Comparison of ENCODE assay signal across 22 cellular contexts in the genomic region with DNA sequence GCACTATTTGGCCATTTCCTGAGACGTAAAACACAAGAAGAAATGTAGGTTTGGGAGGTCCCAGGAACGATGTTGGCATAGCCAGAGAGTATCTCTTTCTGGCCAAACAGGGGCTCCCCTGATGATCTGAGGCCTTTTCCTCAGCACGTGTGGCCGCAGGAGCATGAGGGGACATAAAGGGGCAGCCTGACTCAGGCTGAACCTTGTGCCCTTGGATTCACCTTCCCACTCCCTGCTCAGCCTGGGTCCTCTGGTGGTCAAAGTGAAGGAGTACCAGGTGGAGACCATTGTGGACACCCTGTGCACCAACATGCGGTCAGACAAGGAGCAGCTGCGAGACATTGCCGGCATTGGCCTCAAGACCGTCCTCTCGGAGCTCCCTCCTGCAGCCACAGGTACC. TPM values are rescaled to one million over a fixed set of nuclear protein-coding genes. Genes with fewer than 3 reads are reported as not detected.
DNase-seq lines count a peak whose midpoint lies in the region; ATAC-seq, FAIRE-seq and TF ChIP-seq lines count a peak whose summit lies in the region.
"Had no signal": no experiment of that assay in that cellular context is flagged by ENCODE, and none has a peak within 500 bp of the region (broad histone marks: within the 10 kb centered on the region; RNA-seq: fewer than 3 reads in every experiment).

No MANE protein-coding gene starts in this region.

- H3K79me2 ChIP-seq in HepG2 (ENCODE audit: insufficient read depth, low read length): no peaks in the 10 kb centered on the region

- no peak overlapping the region for H3K27ac Mint-ChIP-seq in endodermal cell

- intact Hi-C loops in HepG2 (cut with micrococcal nuclease; ENCODE audit: unreplicated experiment) (loop anchor here (1.0 kb wide), 1 partner anchor 101 kb away; no protein-coding TSS in a partner anchor), right lobe of liver (cut with DNase I) (no loop called here)

- H3K27me3 ChIP-seq in HepG2 (ENCODE audit: control insufficient read depth in 1 of 2, insufficient read depth in 2 of 2, low read length in 2 of 2) (peaks cover 0 to 47% of the 10 kb centered on the region in 2 experiments; a peak in 3 of 5 replicates), right lobe of liver (no peaks in the 10 kb centered on the region), endodermal cell (ENCODE audit: control insufficient read depth, insufficient read depth, low read length, poor library complexity, severe bottlenecking) (no peaks in the 10 kb centered on the region), neuronal stem cell (ENCODE audit: control insufficient read depth in 3 of 3, insufficient read depth in 3 of 3, low read depth in 1 of 3, low read length in 3 of 3) (no peaks in the 10 kb centered on the region), SJCRH30 (no peaks in the 10 kb centered on the region)

- peak overlapping the region; percentile 86 for H2BK12ac ChIP-seq in neuronal stem cell (ENCODE audit: low read length)

- no peaks in the 10 kb centered on the region for H3K79me1 ChIP-seq in neuronal stem cell (ENCODE audit: low read depth, low read length)

- TF ChIP-seq CTCF in HepG2 (CRISPR knock-in tag; IDR thresholded peaks at IDR 0.05): peak; percentile 56
- no peak for TF ChIP-seq CTCF in right lobe of liver (IDR thresholded peaks at IDR 0.05)
- TF ChIP-seq CTCF in endodermal cell (conservative IDR thresholded peaks at IDR 0.05): peak; percentile 51

- 20% methylated on average over 8 of the region's 9 CpGs for WGBS in HepG2 (ENCODE audit: low lambda C conversion rate)
- WGBS in right lobe of liver (ENCODE audit: insufficient coverage, low coverage, low lambda C conversion rate, missing lambda C conversion rate): 90% methylated on average over 2 of the region's 9 CpGs
- WGBS in endodermal cell (ENCODE audit: insufficient coverage in 1 of 2, insufficient read length in 1 of 2), 2 experiments: 96 to 100% methylated on average over 2 to 9 of the region's 9 CpGs
- WGBS in neuronal stem cell (ENCODE audit: extremely low coverage in 2 of 2, insufficient read length in 2 of 2, insufficient replicate concordance in 1 of 2), 2 donors: no CpG with 5 or more reads among the region's 9 CpGs

- H3K18ac ChIP-seq in neuronal stem cell (ENCODE audit: low read length): no peak overlapping the region

- peak; percentile 61 for ATAC-seq in HepG2
- ATAC-seq in right lobe of liver: no peak

- H3K27me3 Mint-ChIP-seq in endodermal cell (ENCODE audit: insufficient read depth): peaks cover 10% of the 10 kb centered on the region

- no peak overlapping the region for H2BK15ac ChIP-seq in neuronal stem cell (ENCODE audit: low read length)

- H3K27ac ChIP-seq in HepG2 (ENCODE audit: extremely low read length, insufficient read depth, low read length) (no peak overlapping the region), right lobe of liver (no peak overlapping the region), endodermal cell (ENCODE audit: low read depth, low read length) (no peak overlapping the region), neuronal stem cell (replicated peaks; ENCODE audit: low read length) (no peak overlapping the region), SJCRH30 (no peak overlapping the region)
- H3K27ac ChIP-seq: HL-60 had no signal

- no peak overlapping the region for H3K9ac ChIP-seq in HepG2 (ENCODE audit: insufficient read depth, low read depth, low read length)
- no peak overlapping the region for H3K9ac ChIP-seq in endodermal cell (ENCODE audit: extremely low read depth, low read length, poor library complexity, severe bottlenecking)
- no peak overlapping the region for H3K9ac ChIP-seq in neuronal stem cell (ENCODE audit: low read depth, low read length, poor library complexity)

- no peak overlapping the region for H2BK5ac ChIP-seq in neuronal stem cell (ENCODE audit: low read length)

- H2AFZ ChIP-seq in HepG2 (ENCODE audit: low read length) (no peak overlapping the region), neuronal stem cell (ENCODE audit: low read length) (no peak overlapping the region)

- no peak for TF ChIP-seq EP300 in HepG2 (IDR thresholded peaks at IDR 0.05; ENCODE audit: low read depth in 2 of 2, low read length in 2 of 2)
- no peak for TF ChIP-seq EP300 in HepG2 (CRISPR knock-in tag; IDR thresholded peaks at IDR 0.05; ENCODE audit: borderline replicate concordance)

- no peaks in the 10 kb centered on the region for H3K36me3 ChIP-seq in HepG2 (replicated peaks in 1 of 2; ENCODE audit: control insufficient read depth in 1 of 2, insufficient read depth in 2 of 2, low read length in 2 of 2)
- no peaks in the 10 kb centered on the region for H3K36me3 ChIP-seq in right lobe of liver
- peaks cover 13% of the 10 kb centered on the region for H3K36me3 ChIP-seq in endodermal cell (ENCODE audit: control insufficient read depth, insufficient read depth, low read length)
- H3K36me3 ChIP-seq in neuronal stem cell (replicated peaks in 1 of 2; ENCODE audit: control insufficient read depth in 2 of 2, insufficient read depth in 2 of 2, low read length in 2 of 2): peaks cover 0 to 25% of the 10 kb centered on the region in 2 donors
- no peaks in the 10 kb centered on the region for H3K36me3 ChIP-seq in SJCRH30

- TF ChIP-seq RAD21 in HepG2 (CRISPR knock-in tag; IDR thresholded peaks at IDR 0.05): no peak

- peak overlapping the region; percentile 60 for H3K4ac ChIP-seq in neuronal stem cell (ENCODE audit: low read length)

- TF ChIP-seq POLR2A in HepG2 (IDR thresholded peaks at IDR 0.05; ENCODE audit: insufficient read depth in 1 of 2, low read depth in 2 of 2, low read length in 2 of 2): no peak
- TF ChIP-seq POLR2A in right lobe of liver (IDR thresholded peaks at IDR 0.05): no peak

- no peak overlapping the region for H2BK120ac ChIP-seq in neuronal stem cell (ENCODE audit: low read depth, low read length)

- no peaks in the 10 kb centered on the region for H3K9me3 Mint-ChIP-seq in endodermal cell

- in situ Hi-C loops in HepG2 (cut with HindIII; ENCODE audit: extremely low pct_ligation_motif_present, low pct_unique_long_range_greater_than_20kb): no loop called here

- no peak overlapping the region for H4K8ac ChIP-seq in neuronal stem cell (ENCODE audit: low read depth, low read length)

- no peaks in the 10 kb centered on the region for H3K9me3 ChIP-seq in HepG2 (ENCODE audit: low read length)
- no peaks in the 10 kb centered on the region for H3K9me3 ChIP-seq in right lobe of liver
- H3K9me3 ChIP-seq in endodermal cell (ENCODE audit: control insufficient read depth, low read length): no peaks in the 10 kb centered on the region
- H3K9me3 ChIP-seq in neuronal stem cell (replicated peaks in 1 of 2; ENCODE audit: control insufficient read depth in 2 of 2, insufficient read depth in 1 of 2, low read depth in 1 of 2, low read length in 2 of 2): no peaks in the 10 kb centered on the region
- no peaks in the 10 kb centered on the region for H3K9me3 ChIP-seq in SJCRH30 (replicated peaks)

- no peak overlapping the region for H4K91ac ChIP-seq in neuronal stem cell (ENCODE audit: low read depth, low read length, poor library complexity)

- H3K23ac ChIP-seq in neuronal stem cell (ENCODE audit: low read depth, low read length, poor library complexity): peak overlapping the region; percentile 43

- CTCF ChIA-PET in HepG2 (lab: Yijun Ruan, JAX; ENCODE audit: low intra/inter-chr PET ratio, low total read pairs): no interaction called here

- POLR2A ChIA-PET in HepG2 (lab: Yijun Ruan, JAX): no interaction called here

- H4K20me1 ChIP-seq in HepG2 (ENCODE audit: insufficient read depth, low read length): no peaks in the 10 kb centered on the region

- H3K14ac ChIP-seq in neuronal stem cell (ENCODE audit: low read length): no peak overlapping the region

- DNase-seq in HepG2 (ENCODE audit: low spot score): peak; percentile 47
- DNase-seq in right lobe of liver: no peak
- no peak for DNase-seq in endodermal cell
- DNase-seq in neuronal stem cell (ENCODE audit: low spot score): no peak
- DNase-seq in SHP77 treated with DMSO at 0.1 percent for 48 hours (lab: John Stamatoyannopoulos, UW): no peak
- DNase-seq in OCI-M2 (lab: John Stamatoyannopoulos, UW; ENCODE audit: unreplicated experiment): no peak
- DNase-seq in SW 1271 (lab: John Stamatoyannopoulos, UW): no peak
- DNase-seq in SJCRH30: no peak
- DNase-seq: AML-193, COR-L47, EL, H7, NCI-H1417, NCI-H1930, NCI-H2171, NCI-H446, OCI-M1, RPMI8226 had no signal

- H3K36me3 Mint-ChIP-seq in endodermal cell (ENCODE audit: low read depth): peaks cover 2% of the 10 kb centered on the region
- H3K36me3 Mint-ChIP-seq: CD14-positive monocyte had no signal

- H3K4me2 ChIP-seq in HepG2 (ENCODE audit: low read depth, low read length) (peak overlapping the region; percentile 10; the same call in 1 of the 2 replicates), neuronal stem cell (ENCODE audit: insufficient read depth, low read length, poor library complexity, severe bottlenecking) (no peak overlapping the region)

- no peak for FAIRE-seq in HepG2 (lab: Jason Lieb, UNC)
- FAIRE-seq: HTR-8/SVneo had no signal

- no TSS peak for BruUV-seq in HepG2 (replicated peaks; lab: Mats Ljungman, UMichigan)

- H3K4me3 ChIP-seq in HepG2 (replicated peaks in 1 of 3; ENCODE audit: insufficient read depth in 1 of 3, low read depth in 2 of 3, low read length in 3 of 3): no peak overlapping the region; a peak in 1 of 6 replicates
- H3K4me3 ChIP-seq in right lobe of liver: no peak overlapping the region
- no peak overlapping the region for H3K4me3 ChIP-seq in endodermal cell (ENCODE audit: low read length)
- no peak overlapping the region for H3K4me3 ChIP-seq in neuronal stem cell (ENCODE audit: low read length in 2 of 2)
- H3K4me3 ChIP-seq in SJCRH30: no peak overlapping the region

- peak overlapping the region; percentile 47 for H2AK5ac ChIP-seq in neuronal stem cell (ENCODE audit: low read depth, low read length)

- H3K4me1 ChIP-seq in HepG2 (ENCODE audit: insufficient read depth, low read length) (peaks cover 29% of the 10 kb centered on the region), right lobe of liver (no peaks in the 10 kb centered on the region), endodermal cell (ENCODE audit: control insufficient read depth, insufficient read depth, low read length) (no peaks in the 10 kb centered on the region), neuronal stem cell (ENCODE audit: control insufficient read depth in 2 of 2, insufficient read depth in 1 of 2, low read depth in 1 of 2, low read length in 2 of 2) (peaks cover 4 to 6% of the 10 kb centered on the region in 2 donors), SJCRH30 (no peaks in the 10 kb centered on the region)

- peaks cover 7% of the 10 kb centered on the region for H3K4me1 Mint-ChIP-seq in endodermal cell

- no peak overlapping the region for H3K4me3 Mint-ChIP-seq in endodermal cell
- H3K4me3 Mint-ChIP-seq: CD14-positive monocyte had no signal

RNA-seq across cellular contexts. Expression of a gene that starts 10.6 kb away (rescaled TPM):
- total RNA-seq in HepG2 (2016; rRNA removed; fragmentation: Illumina TruSeq; extraction: Trizol) (not detected in 2 replicates), right lobe of liver (1 to 10 TPM in 2 of 6 experiments, under 1 TPM in 4; 0.61 to 4.4 (median 0.77) TPM), endodermal cell (10 to 100 TPM in 1 of 2 donors, 1 to 10 TPM in 1; 7.8 to 15.0 TPM)
- total RNA-seq in HepG2 (2016; cell fraction: cytosol; rRNA removed; fragmentation: Illumina TruSeq; extraction: Trizol; ENCODE audit: low read depth): not detected in 2 replicates
- not detected in 2 replicates for total RNA-seq in HepG2 (2016; cell fraction: insoluble cytoplasmic fraction; rRNA removed; fragmentation: Illumina TruSeq; extraction: Trizol)
- not detected in 2 replicates for total RNA-seq in HepG2 (2016; cell fraction: membrane; rRNA removed; fragmentation: Illumina TruSeq; extraction: Trizol)
- not detected in 2 replicates for total RNA-seq in HepG2 (2016; cell fraction: nucleus; rRNA removed; fragmentation: Illumina TruSeq; extraction: Trizol)
- 0.01 and 0.09 TPM in 2 replicates for polyA plus RNA-seq in HepG2 (2011; rRNA removed)
- 0.03 TPM in 1 of 2 replicates, not detected in the other for polyA plus RNA-seq in HepG2 (2011; cell fraction: cytosol; rRNA removed)
- polyA plus RNA-seq in HepG2 (2011; cell fraction: nucleus; rRNA removed): 0.05 and 0.12 TPM in 2 replicates
- 0.07 and 0.13 TPM in 2 replicates for polyA plus RNA-seq in HepG2 (2012)
- polyA plus RNA-seq in HepG2 (2016; cell fraction: cytosol; fragmentation: Illumina TruSeq; extraction: Trizol; ENCODE audit: low read depth): not detected in 2 replicates
- not detected in 2 replicates for polyA plus RNA-seq in HepG2 (2016; cell fraction: insoluble cytoplasmic fraction; fragmentation: Illumina TruSeq; extraction: Trizol; ENCODE audit: low read depth)
- polyA plus RNA-seq in HepG2 (2016; cell fraction: membrane; fragmentation: Illumina TruSeq; extraction: Trizol; ENCODE audit: low read depth): not detected in 2 replicates
- not detected in 2 replicates for polyA plus RNA-seq in HepG2 (2016; cell fraction: nucleus; fragmentation: Illumina TruSeq; extraction: Trizol; ENCODE audit: insufficient read depth, low read depth)
- polyA minus RNA-seq in HepG2 (2011; rRNA and poly(A)+ RNA removed; ENCODE audit: low replicate concordance): 0.04 and 0.26 TPM in 2 replicates
- not detected in 2 replicates for polyA minus RNA-seq in HepG2 (2011; cell fraction: cytosol; rRNA and poly(A)+ RNA removed)
- polyA minus RNA-seq in HepG2 (2011; cell fraction: nucleus; rRNA and poly(A)+ RNA removed): 0.12 TPM in 1 of 2 replicates, not detected in the other
- polyA plus RNA-seq in endodermal cell (2013, experiment 1 of 2): 12.4 TPM
- 10.1 TPM for polyA plus RNA-seq in endodermal cell (2013, experiment 2 of 2)
- polyA plus RNA-seq in neuronal stem cell (2013, experiment 1 of 2): 3.1 TPM
- 3.1 TPM for polyA plus RNA-seq in neuronal stem cell (2013, experiment 2 of 2)
- total RNA-seq in SJCRH30 (2014; rRNA removed; shearing (Covaris generic)): 3.4 and 4.9 TPM in 2 replicates
- polyA plus RNA-seq: CD14-positive monocyte had no signal

RNA-seq across cellular contexts. Expression of a gene that starts 34.3 kb away (rescaled TPM):
- total RNA-seq in HepG2 (2016; rRNA removed; fragmentation: Illumina TruSeq; extraction: Trizol): 1,781 and 2,179 TPM in 2 replicates
- 3,269 and 3,354 TPM in 2 replicates for total RNA-seq in HepG2 (2016; cell fraction: cytosol; rRNA removed; fragmentation: Illumina TruSeq; extraction: Trizol; ENCODE audit: low read depth)
- total RNA-seq in HepG2 (2016; cell fraction: insoluble cytoplasmic fraction; rRNA removed; fragmentation: Illumina TruSeq; extraction: Trizol): 1,702 and 2,262 TPM in 2 replicates
- 4,253 and 4,526 TPM in 2 replicates for total RNA-seq in HepG2 (2016; cell fraction: membrane; rRNA removed; fragmentation: Illumina TruSeq; extraction: Trizol)
- 560 and 609 TPM in 2 replicates for total RNA-seq in HepG2 (2016; cell fraction: nucleus; rRNA removed; fragmentation: Illumina TruSeq; extraction: Trizol)
- 2,268 and 2,401 TPM in 2 replicates for polyA plus RNA-seq in HepG2 (2011; rRNA removed)
- 1,778 and 1,795 TPM in 2 replicates for polyA plus RNA-seq in HepG2 (2011; cell fraction: cytosol; rRNA removed)
- 459 and 538 TPM in 2 replicates for polyA plus RNA-seq in HepG2 (2011; cell fraction: nucleus; rRNA removed)
- polyA plus RNA-seq in HepG2 (2012): 2,727 and 3,505 TPM in 2 replicates
- polyA plus RNA-seq in HepG2 (2016; cell fraction: cytosol; fragmentation: Illumina TruSeq; extraction: Trizol; ENCODE audit: low read depth): 4,453 and 4,819 TPM in 2 replicates
- polyA plus RNA-seq in HepG2 (2016; cell fraction: insoluble cytoplasmic fraction; fragmentation: Illumina TruSeq; extraction: Trizol; ENCODE audit: low read depth): 2,446 and 2,535 TPM in 2 replicates
- polyA plus RNA-seq in HepG2 (2016; cell fraction: membrane; fragmentation: Illumina TruSeq; extraction: Trizol; ENCODE audit: low read depth): 4,866 and 4,953 TPM in 2 replicates
- 1,119 and 1,145 TPM in 2 replicates for polyA plus RNA-seq in HepG2 (2016; cell fraction: nucleus; fragmentation: Illumina TruSeq; extraction: Trizol; ENCODE audit: insufficient read depth, low read depth)
- 371 and 1,174 TPM in 2 replicates for polyA minus RNA-seq in HepG2 (2011; rRNA and poly(A)+ RNA removed; ENCODE audit: low replicate concordance)
- polyA minus RNA-seq in HepG2 (2011; cell fraction: cytosol; rRNA and poly(A)+ RNA removed): 694 and 812 TPM in 2 replicates
- 216 and 257 TPM in 2 replicates for polyA minus RNA-seq in HepG2 (2011; cell fraction: nucleus; rRNA and poly(A)+ RNA removed)
- 100 to 1,000 TPM; 322 to 555 (median 472) TPM for total RNA-seq in right lobe of liver
- total RNA-seq in endodermal cell: 1,000 to 10,000 TPM; 1,362 to 1,580 TPM
- polyA plus RNA-seq in endodermal cell (2013, experiment 1 of 2): 2,723 TPM
- polyA plus RNA-seq in endodermal cell (2013, experiment 2 of 2): 2,594 TPM
- 2,661 TPM for polyA plus RNA-seq in neuronal stem cell (2013, experiment 1 of 2)
- polyA plus RNA-seq in neuronal stem cell (2013, experiment 2 of 2): 2,611 TPM
- total RNA-seq in SJCRH30 (2014; rRNA removed; shearing (Covaris generic)): 3,652 and 3,665 TPM in 2 replicates

RNA-seq across cellular contexts. Expression of a gene that starts 48.0 kb away (rescaled TPM):
- not detected in 2 replicates for total RNA-seq in HepG2 (2016; rRNA removed; fragmentation: Illumina TruSeq; extraction: Trizol)
- total RNA-seq in HepG2 (2016; cell fraction: cytosol; rRNA removed; fragmentation: Illumina TruSeq; extraction: Trizol; ENCODE audit: low read depth): not detected in 2 replicates
- 0.09 TPM in 1 of 2 replicates, not detected in the other for total RNA-seq in HepG2 (2016; cell fraction: insoluble cytoplasmic fraction; rRNA removed; fragmentation: Illumina TruSeq; extraction: Trizol)
- total RNA-seq in HepG2 (2016; cell fraction: membrane; rRNA removed; fragmentation: Illumina TruSeq; extraction: Trizol): 0.12 TPM in 1 of 2 replicates, not detected in the other
- total RNA-seq in HepG2 (2016; cell fraction: nucleus; rRNA removed; fragmentation: Illumina TruSeq; extraction: Trizol): not detected in 2 replicates
- polyA plus RNA-seq in HepG2 (2011; rRNA removed): 0.16 and 0.22 TPM in 2 replicates
- 0.11 and 0.21 TPM in 2 replicates for polyA plus RNA-seq in HepG2 (2011; cell fraction: cytosol; rRNA removed)
- polyA plus RNA-seq in HepG2 (2011; cell fraction: nucleus; rRNA removed): not detected in 2 replicates
- 0.29 TPM in 1 of 2 replicates, not detected in the other for polyA plus RNA-seq in HepG2 (2012)
- not detected in 2 replicates for polyA plus RNA-seq in HepG2 (2016; cell fraction: cytosol; fragmentation: Illumina TruSeq; extraction: Trizol; ENCODE audit: low read depth)
- not detected in 2 replicates for polyA plus RNA-seq in HepG2 (2016; cell fraction: insoluble cytoplasmic fraction; fragmentation: Illumina TruSeq; extraction: Trizol; ENCODE audit: low read depth)
- 0.51 TPM in 1 of 2 replicates, not detected in the other for polyA plus RNA-seq in HepG2 (2016; cell fraction: membrane; fragmentation: Illumina TruSeq; extraction: Trizol; ENCODE audit: low read depth)
- not detected in 2 replicates for polyA plus RNA-seq in HepG2 (2016; cell fraction: nucleus; fragmentation: Illumina TruSeq; extraction: Trizol; ENCODE audit: insufficient read depth, low read depth)
- polyA minus RNA-seq in HepG2 (2011; rRNA and poly(A)+ RNA removed; ENCODE audit: low replicate concordance): 0.56 TPM in 1 of 2 replicates, not detected in the other
- polyA minus RNA-seq in HepG2 (2011; cell fraction: cytosol; rRNA and poly(A)+ RNA removed): not detected in 2 replicates
- not detected in 2 replicates for polyA minus RNA-seq in HepG2 (2011; cell fraction: nucleus; rRNA and poly(A)+ RNA removed)
- 1 to 10 TPM in 1 of 6 experiments, under 1 TPM in 2, not detected in 3; 0.35 to 1.1 (median 0.51) TPM for total RNA-seq in right lobe of liver
- not detected for total RNA-seq in endodermal cell
- not detected for polyA plus RNA-seq in endodermal cell (2013, experiment 1 of 2)
- not detected for polyA plus RNA-seq in endodermal cell (2013, experiment 2 of 2)
- polyA plus RNA-seq in neuronal stem cell (2013, experiment 1 of 2): 0.03 TPM
- not detected for polyA plus RNA-seq in neuronal stem cell (2013, experiment 2 of 2)
- total RNA-seq in SJCRH30 (2014; rRNA removed; shearing (Covaris generic)): 0.10 TPM in 1 of 2 replicates, not detected in the other
- total RNA-seq: H7, SK-MEL-5 had no signal

Comparison
In these comparisons a context has a peak if more than half of its experiments do, and no peak if none do; other contexts are left out.
1. CTCF ChIP-seq: peak in HepG2 (single experiment) and endodermal cell (single experiment); none in right lobe of liver (0 of 4).